Comparison of ENCODE assay signal across 8 cellular contexts in the genomic region with DNA sequence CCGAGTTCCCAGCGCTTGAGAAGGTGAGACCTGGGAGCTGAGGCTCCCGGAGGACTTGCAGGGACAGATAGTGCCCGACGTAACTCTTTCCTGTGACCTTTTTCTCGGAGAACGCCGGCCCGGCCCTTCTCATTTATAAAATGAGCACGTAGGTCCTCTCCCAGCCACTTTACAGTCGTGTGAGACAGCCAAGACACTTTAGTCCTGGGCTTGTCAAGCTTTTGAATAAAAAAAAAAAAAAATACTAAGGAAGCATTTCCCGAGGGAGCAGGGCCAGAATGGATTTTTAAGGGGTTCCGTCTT. TPM values are rescaled to one million over a fixed set of nuclear protein-coding genes. Genes with fewer than 3 reads are reported as not detected.
DNase-seq lines count a peak whose midpoint lies in the region; ATAC-seq and TF ChIP-seq lines count a peak whose summit lies in the region.

No MANE protein-coding gene starts in this region.

- peak overlapping the region; percentile 28 to 29 for H3K9ac ChIP-seq in mucosa of rectum (ENCODE audit: low read depth in 1 of 2, low read length in 2 of 2)

- CTCF ChIA-PET in GM10248 (lab: Yijun Ruan, JAX), result interaction anchor here (0.7 to 2.6 kb wide), 8 partner anchors 12 to 289 kb away, joined by 3 to 14 read pairs (median 4); no protein-coding TSS in a partner anchor

- DNase-seq in right atrium auricular region (ENCODE audit: low spot score) (no peak), Right ventricle myocardium inferior (ENCODE audit: missing footprints) (no peak), breast epithelium (ENCODE audit: low spot score in 2 of 2) (no peak), SIG-M5 treated with dmso at 0.1 percent for 504 hours (lab: John Stamatoyannopoulos, UW; ENCODE audit: unreplicated experiment) (no peak), NCI-H2196 treated with DMSO at 0.1 percent for 48 hours (lab: John Stamatoyannopoulos, UW; ENCODE audit: unreplicated experiment) (no peak), GM10248 (ENCODE audit: extremely low spot score) (no peak)
- no peak for DNase-seq in stimulated activated CD4-positive, alpha-beta T cell treated with anti-CD3 and anti-CD28 coated beads, Interleukin-12 subunit alpha, Interleukin-12 subunit beta, amount 100 ng/mL, for 4 hours

- H3K9me3 ChIP-seq in right atrium auricular region (no peaks in the 10 kb centered on the region), breast epithelium (no peaks in the 10 kb centered on the region), mucosa of rectum (ENCODE audit: control insufficient read depth in 2 of 2, low read length in 2 of 2) (no peaks in the 10 kb centered on the region)

- H3K36me3 ChIP-seq in right atrium auricular region (no peaks in the 10 kb centered on the region), breast epithelium (no peaks in the 10 kb centered on the region), mucosa of rectum (ENCODE audit: control insufficient read depth in 2 of 2, insufficient read depth in 2 of 2, low read length in 2 of 2) (no peaks in the 10 kb centered on the region)

- H3K4me3 ChIP-seq in right atrium auricular region (peak overlapping the region; percentile 49 to 65), breast epithelium (peak overlapping the region; percentile 84 to 98 (median 96)), mucosa of rectum (ENCODE audit: low read length in 2 of 2) (peak overlapping the region; percentile 68 to 81)

- intact Hi-C loops in Right ventricle myocardium inferior (cut with DNase I), result loop anchor here (2.0 to 5.0 kb wide), 3 partner anchors 60 to 276 kb away; no protein-coding TSS in a partner anchor
- intact Hi-C loops in breast epithelium (cut with DNase I; ENCODE audit: low total_unique reads), result no loop called here

- H3K27me3 ChIP-seq in right atrium auricular region (no peaks in the 10 kb centered on the region), breast epithelium (no peaks in the 10 kb centered on the region), mucosa of rectum (ENCODE audit: control insufficient read depth in 2 of 2, insufficient read depth in 2 of 2, low read length in 2 of 2) (no peaks in the 10 kb centered on the region)

- peaks cover 0 to 44% of the 10 kb centered on the region in 2 donors for H3K4me1 ChIP-seq in right atrium auricular region
- peaks cover 0 to 12% of the 10 kb centered on the region in 2 donors for H3K4me1 ChIP-seq in breast epithelium
- peaks cover 17 to 23% of the 10 kb centered on the region in 2 donors for H3K4me1 ChIP-seq in mucosa of rectum (ENCODE audit: control insufficient read depth in 2 of 2, insufficient read depth in 2 of 2, low read length in 2 of 2)

- no peak for ATAC-seq in Right ventricle myocardium inferior

- TF ChIP-seq CTCF in right atrium auricular region (IDR thresholded peaks at IDR 0.05) (no peak), breast epithelium (IDR thresholded peaks at IDR 0.05) (no peak), GM10248 (IDR thresholded peaks at IDR 0.05; ENCODE audit: control extremely low read depth, extremely low read depth, low read depth, missing control alignments) (no peak)

- H3K27ac ChIP-seq in right atrium auricular region (peak overlapping the region in 1 of 2 donors; percentile 24), breast epithelium (peak overlapping the region; percentile 86 to 98), mucosa of rectum (ENCODE audit: low read depth in 2 of 2, low read length in 2 of 2) (no peak overlapping the region)

- POLR2A ChIA-PET in GM10248 (lab: Yijun Ruan, JAX), result interaction anchor here (0.7 to 1.6 kb wide), 2 partner anchors 15 to 131 kb away, joined by 3 to 5 read pairs; no protein-coding TSS in a partner anchor

- TF ChIP-seq POLR2A in breast epithelium (IDR thresholded peaks at IDR 0.05), result no peak

RNA-seq across cellular contexts. Expression of a gene that starts 0.2 kb away (rescaled TPM):
- total RNA-seq in right atrium auricular region (1 to 10 TPM in 1 of 2 donors, under 1 TPM in 1; 0.94 to 1.7 TPM), Right ventricle myocardium inferior (1.6 TPM), breast epithelium (10 to 100 TPM in 2 of 3 donors, under 1 TPM in 1; 0.96 to 18.0 (median 10.5) TPM)

RNA-seq across cellular contexts. Expression of a gene that starts 0.7 kb away (rescaled TPM):
- total RNA-seq in right atrium auricular region (100 to 1,000 TPM; 186 to 347 TPM), Right ventricle myocardium inferior (246 TPM), breast epithelium (10 to 100 TPM; 32.3 to 39.1 (median 36.4) TPM)

Comparison
In these comparisons a context has a peak if more than half of its experiments do, and no peak if none do; other contexts are left out.
1. H3K27ac ChIP-seq: peak in breast epithelium (2 of 2); none in mucosa of rectum (0 of 2).
2. Peak in every context shown above with its lines, with median percentiles within 50 percentile points of each other: H3K4me3 ChIP-seq.